Comparison of ENCODE assay signal across 14 cellular contexts in the genomic region with DNA sequence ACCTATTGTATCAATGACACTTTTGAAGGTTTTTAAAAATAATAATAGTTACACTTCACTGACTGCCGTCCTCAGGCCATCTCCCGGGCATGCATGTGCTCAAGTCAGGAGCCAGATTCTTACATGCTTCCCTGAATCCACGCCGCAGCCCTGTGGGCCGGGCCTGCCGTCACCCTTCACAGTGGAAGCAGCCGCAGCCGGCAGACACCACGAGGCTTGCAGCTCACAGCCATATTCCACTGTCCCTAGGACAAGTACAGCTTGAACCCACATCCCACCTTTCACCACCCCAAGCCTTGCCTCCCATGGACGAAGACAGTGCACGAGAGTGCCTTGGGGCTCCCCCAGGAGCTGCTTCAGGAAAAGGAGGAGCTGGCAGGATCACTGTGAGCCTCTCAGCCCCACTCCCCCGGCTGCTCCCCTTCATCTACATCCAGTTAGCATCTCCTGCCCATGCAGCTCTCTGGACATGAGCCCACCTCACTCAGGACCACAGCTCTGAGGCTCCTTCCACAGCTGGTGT.
DNase-seq lines count a peak whose midpoint lies in the region; ATAC-seq and TF ChIP-seq lines count a peak whose summit lies in the region.
"Had no signal": no experiment of that assay in that cellular context is flagged by ENCODE, and none has a peak within 500 bp of the region (broad histone marks: within the 10 kb centered on the region; RNA-seq: fewer than 3 reads in every experiment).

No MANE protein-coding gene starts in this region.

- H3K4ac ChIP-seq in mesenchymal stem cell (ENCODE audit: low read depth in 1 of 2, low read length in 2 of 2): no peak overlapping the region

- H3K4me1 ChIP-seq in OCI-LY3 (ENCODE audit: low read length) (peaks cover 21% of the 10 kb centered on the region), mesenchymal stem cell (ENCODE audit: control insufficient read depth, insufficient read depth, low read depth, low read length) (peaks cover 5% of the 10 kb centered on the region), uterus (peaks cover 0 to 3% of the 10 kb centered on the region in 2 donors), heart right ventricle (peaks cover 0 to 16% (median 0%) of the 10 kb centered on the region in 9 donors)

- H3K9me3 ChIP-seq in OCI-LY3 (ENCODE audit: insufficient read depth, low read length): no peaks in the 10 kb centered on the region
- H3K9me3 ChIP-seq in mesenchymal stem cell (ENCODE audit: control insufficient read depth, low read length): no peaks in the 10 kb centered on the region
- no peaks in the 10 kb centered on the region for H3K9me3 ChIP-seq in uterus
- peaks cover 0 to 6% (median 0%) of the 10 kb centered on the region in 11 donors for H3K9me3 ChIP-seq in heart right ventricle
- H3K9me3 ChIP-seq: BE2C had no signal

- no peak overlapping the region for H2BK15ac ChIP-seq in mesenchymal stem cell (ENCODE audit: low read depth, poor library complexity, severe bottlenecking)

- H2AFZ ChIP-seq in OCI-LY3 (ENCODE audit: low read depth, low read length): no peak overlapping the region
- H2AFZ ChIP-seq in mesenchymal stem cell (ENCODE audit: low read depth, low read length): no peak overlapping the region
- H2AFZ ChIP-seq: GM23248 had no signal

- peaks cover 0 to 5% (median 2%) of the 10 kb centered on the region in 3 donors for H3K27me3 Mint-ChIP-seq in CD14-positive monocyte (ENCODE audit: low read depth in 3 of 3)

- no peaks in the 10 kb centered on the region for H4K20me1 ChIP-seq in OCI-LY3 (ENCODE audit: insufficient read depth, low read length)

- H3K27ac Mint-ChIP-seq in CD14-positive monocyte: peak overlapping the region in 6 of 7 donors; percentile 4 to 91 (median 42)

- intact Hi-C loops in CD14-positive monocyte (cut with micrococcal nuclease) (no loop called here), uterus (cut with DNase I; ENCODE audit: low total_unique reads) (no loop called here), heart right ventricle (cut with DNase I) (no loop called here)

- peaks cover 12 to 18% of the 10 kb centered on the region in 2 donors for H3K36me3 Mint-ChIP-seq in CD14-positive monocyte

- TF ChIP-seq CTCF in CD14-positive monocyte (IDR thresholded peaks at IDR 0.05): no peak
- no peak for TF ChIP-seq CTCF in OCI-LY3 (IDR thresholded peaks at IDR 0.05; ENCODE audit: low read depth, low read length)
- TF ChIP-seq CTCF in uterus (IDR thresholded peaks at IDR 0.05): no peak
- TF ChIP-seq CTCF in GM13976 (IDR thresholded peaks at IDR 0.05; ENCODE audit: borderline replicate concordance, control extremely low read depth, extremely low read depth, insufficient read depth, missing control alignments): no peak
- no peak for TF ChIP-seq CTCF in heart right ventricle (IDR thresholded peaks at IDR 0.05)

- H4K8ac ChIP-seq in mesenchymal stem cell (ENCODE audit: low read length): no peak overlapping the region

- no peaks in the 10 kb centered on the region for H3K79me1 ChIP-seq in mesenchymal stem cell (replicated peaks; ENCODE audit: low read length, poor library complexity, severe bottlenecking)

- no peak overlapping the region for H4K91ac ChIP-seq in mesenchymal stem cell (ENCODE audit: low read length)

- no peak overlapping the region for H3K23ac ChIP-seq in mesenchymal stem cell (ENCODE audit: low read length in 2 of 2)

- no peak overlapping the region for H2BK5ac ChIP-seq in mesenchymal stem cell (ENCODE audit: low read depth, low read length, poor library complexity, severe bottlenecking)

- peak overlapping the region; percentile 25 to 35 for H2BK12ac ChIP-seq in mesenchymal stem cell (ENCODE audit: low read length in 2 of 2)

- no peak overlapping the region for H2AK5ac ChIP-seq in mesenchymal stem cell (ENCODE audit: low read length, severe bottlenecking)

- H3K4me3 ChIP-seq in OCI-LY3 (ENCODE audit: low read length): no peak overlapping the region
- H3K4me3 ChIP-seq in mesenchymal stem cell (ENCODE audit: insufficient read depth in 1 of 2, low read depth in 1 of 2, low read length in 2 of 2): no peak overlapping the region
- no peak overlapping the region for H3K4me3 ChIP-seq in uterus
- H3K4me3 ChIP-seq in heart right ventricle: no peak overlapping the region
- H3K4me3 ChIP-seq: GM23248 had no signal

- peaks cover 26% of the 10 kb centered on the region for H3K27me3 ChIP-seq in OCI-LY3 (ENCODE audit: low read depth, low read length)
- H3K27me3 ChIP-seq in mesenchymal stem cell (ENCODE audit: control insufficient read depth in 1 of 2, insufficient read depth in 1 of 2, low read length in 2 of 2): no peaks in the 10 kb centered on the region
- H3K27me3 ChIP-seq in uterus: no peaks in the 10 kb centered on the region
- H3K27me3 ChIP-seq in heart right ventricle: no peaks in the 10 kb centered on the region
- H3K27me3 ChIP-seq: BE2C had no signal

- no peak overlapping the region for H3K9ac ChIP-seq in OCI-LY3 (ENCODE audit: low read length)
- H3K9ac ChIP-seq in mesenchymal stem cell (ENCODE audit: low read length): no peak overlapping the region
- H3K9ac ChIP-seq: GM23248 had no signal

- in situ Hi-C loops in GM13976 (cut with MboI; ENCODE audit: low sequenced_read_pairs, unreplicated experiment): no loop called here

- H3K4me1 Mint-ChIP-seq in CD14-positive monocyte: peaks cover 32% of the 10 kb centered on the region

- H3K27ac ChIP-seq in OCI-LY3 (ENCODE audit: low read length): no peak overlapping the region
- no peak overlapping the region for H3K27ac ChIP-seq in mesenchymal stem cell (ENCODE audit: low read length, poor library complexity, severe bottlenecking)
- peak overlapping the region; percentile 44 to 48 for H3K27ac ChIP-seq in uterus
- no peak overlapping the region for H3K27ac ChIP-seq in heart right ventricle
- H3K27ac ChIP-seq: C4-2B, GM23248, HL-60 had no signal

- peak overlapping the region; percentile 52; the same call in 1 of the 2 replicates for H3K4me2 ChIP-seq in OCI-LY3 (ENCODE audit: low read length)
- no peak overlapping the region for H3K4me2 ChIP-seq in mesenchymal stem cell (ENCODE audit: low read length, poor library complexity, severe bottlenecking)

- H3K36me3 ChIP-seq in OCI-LY3 (replicated peaks; ENCODE audit: low read depth, low read length) (no peaks in the 10 kb centered on the region), mesenchymal stem cell (ENCODE audit: control insufficient read depth in 1 of 2, insufficient read depth in 2 of 2, low read depth in 1 of 2, low read length in 2 of 2) (peaks cover 4 to 16% of the 10 kb centered on the region in 2 experiments), uterus (no peaks in the 10 kb centered on the region), heart right ventricle (peaks cover 0 to 85% (median 11%) of the 10 kb centered on the region in 9 donors)
- H3K36me3 ChIP-seq: BE2C had no signal

- H3K79me2 ChIP-seq in OCI-LY3 (ENCODE audit: low read length): no peaks in the 10 kb centered on the region

- DNase-seq in CD14-positive monocyte (ENCODE audit: low spot score): no peak
- DNase-seq in mesenchymal stem cell: no peak
- DNase-seq in uterus: no peak
- no peak for DNase-seq in GM13976 (ENCODE audit: low spot score)
- DNase-seq in heart right ventricle: no peak
- DNase-seq: BE2C, DMS 273 treated with DMSO at 0.1 percent for 48 hours, DMS79, GM23248 had no signal

- 95% methylated on average over 12 of the region's 12 CpGs for WGBS in mesenchymal stem cell
- 93 to 94% methylated on average over 12 of the region's 12 CpGs for WGBS in heart right ventricle, 2 donors

- H3K18ac ChIP-seq in mesenchymal stem cell (ENCODE audit: low read depth in 1 of 2, low read length in 2 of 2): no peak overlapping the region

- H3K9me3 Mint-ChIP-seq in CD14-positive monocyte: peaks cover 0 to 3% (median 0%) of the 10 kb centered on the region in 7 donors

- TF ChIP-seq POLR2A in uterus (IDR thresholded peaks at IDR 0.05): no peak

- H2BK120ac ChIP-seq in mesenchymal stem cell (ENCODE audit: low read depth, low read length): no peak overlapping the region

- H3K4me3 Mint-ChIP-seq in CD14-positive monocyte: no peak overlapping the region

- no peak for ATAC-seq in GM18909 (IDR thresholded peaks at IDR 0.05; ENCODE audit: poor library complexity, unreplicated experiment)
- no peak for ATAC-seq in heart right ventricle
- ATAC-seq: HCT116 had no signal

- peak overlapping the region in 1 of 2 experiments; percentile 51 for H3K14ac ChIP-seq in mesenchymal stem cell (ENCODE audit: low read length in 2 of 2)

Comparison
In these comparisons a context has a peak if more than half of its experiments do, and no peak if none do; other contexts are left out.
1. H3K27ac ChIP-seq: peak in uterus (2 of 2); none in OCI-LY3 (single experiment), mesenchymal stem cell (single experiment) and heart right ventricle (0 of 10).